ENCODE assay signal across 12 cellular contexts in the genomic region with DNA sequence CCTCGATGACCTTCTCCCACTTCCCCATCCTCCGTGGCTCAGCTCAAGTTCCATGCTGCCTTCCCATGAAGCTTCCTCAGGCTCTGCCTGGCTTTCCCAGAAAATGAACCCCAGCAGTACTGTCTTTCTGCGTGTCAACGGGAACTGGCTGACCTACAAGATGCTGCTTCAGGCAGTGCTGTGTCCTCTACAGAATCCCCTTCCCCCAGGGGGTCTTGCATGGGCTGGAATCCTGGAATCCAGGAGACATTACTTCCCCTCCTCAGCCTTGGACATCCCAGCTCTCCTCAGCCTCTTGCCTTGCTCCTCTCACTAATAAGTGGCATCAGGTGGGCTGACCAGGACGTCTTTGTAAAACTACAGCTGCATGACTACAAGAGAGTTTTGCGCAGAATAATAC. TPM values are rescaled to one million over a fixed set of nuclear protein-coding genes. Genes with fewer than 3 reads are reported as not detected.
A peak's percentile ranks its signal among the peaks of the same experiment; 100 is the strongest.
DNase-seq lines count a peak whose midpoint lies in the region; ATAC-seq and TF ChIP-seq lines count a peak whose summit lies in the region.
"Had no signal": no experiment of that assay in that cellular context is flagged by ENCODE, and none has a peak within 500 bp of the region (broad histone marks: within the 10 kb centered on the region; RNA-seq: fewer than 3 reads in every experiment).

No MANE protein-coding gene starts in this region.

- H3K23ac ChIP-seq in trophoblast cell (ENCODE audit: low read length): no peak overlapping the region

- H2BK120ac ChIP-seq in trophoblast cell (ENCODE audit: insufficient read depth, low read length, poor library complexity): no peak overlapping the region

- TF ChIP-seq EP300 in gastroesophageal sphincter (IDR thresholded peaks at IDR 0.05): no peak

- DNase-seq in CD8-positive, alpha-beta memory T cell: no peak
- DNase-seq in OCI-LY7 (ENCODE audit: low spot score) (no peak), trophoblast cell (no peak), GM19238 (ENCODE audit: insufficient read length, low spot score) (no peak), GDM1 (lab: John Stamatoyannopoulos, UW) (no peak), left lobe of liver (ENCODE audit: low spot score) (no peak), NOMO-1 treated with DMSO at 0.1 percent for 48 hours (lab: John Stamatoyannopoulos, UW; ENCODE audit: unreplicated experiment) (no peak)
- DNase-seq: activated CD8-positive, alpha-beta memory T cell treated with anti-CD3 and anti-CD28 coated beads for 24 hours; DND-41; midbrain; NCI-H2081 had no signal

- intact Hi-C loops in OCI-LY7 (cut with micrococcal nuclease; ENCODE audit: unreplicated experiment): loop anchor here (2.0 to 5.0 kb wide), 2 partner anchors 18 to 424 kb away; no protein-coding TSS in a partner anchor

- POLR2A ChIA-PET in CD8-positive, alpha-beta memory T cell (lab: Charles Lee): no interaction called here
- POLR2A ChIA-PET in OCI-LY7 (lab: Charles Lee): interaction anchor here (1.1 to 1.4 kb wide), 2 partner anchors 9 to 13 kb away, joined by 3 to 4 read pairs; a partner anchor contains a TSS

- H3K9ac ChIP-seq in trophoblast cell (ENCODE audit: low read length): no peak overlapping the region

- H2BK12ac ChIP-seq in trophoblast cell (ENCODE audit: low read length): no peak overlapping the region

- H2BK5ac ChIP-seq in trophoblast cell (ENCODE audit: low read depth, low read length, poor library complexity): no peak overlapping the region

- TF ChIP-seq CTCF in OCI-LY7 (conservative IDR thresholded peaks at IDR 0.05; ENCODE audit: low read length): no peak
- no peak for TF ChIP-seq CTCF in gastroesophageal sphincter (IDR thresholded peaks at IDR 0.05)

- H3K4me3 ChIP-seq in CD8-positive, alpha-beta memory T cell (ENCODE audit: low read length): no peak overlapping the region
- H3K4me3 ChIP-seq in OCI-LY7 (ENCODE audit: low read depth, low read length, poor library complexity, severe bottlenecking): peak overlapping the region; percentile 56
- H3K4me3 ChIP-seq in gastroesophageal sphincter: no peak overlapping the region
- no peak overlapping the region for H3K4me3 ChIP-seq in trophoblast cell (ENCODE audit: low read depth, low read length)

- H3K36me3 Mint-ChIP-seq in CD8-positive, alpha-beta memory T cell: peaks cover 0 to 64% (median 6%) of the 10 kb centered on the region in 3 donors

- no peak overlapping the region for H4K8ac ChIP-seq in trophoblast cell (ENCODE audit: low read depth, low read length)

- H3K9me3 Mint-ChIP-seq in CD8-positive, alpha-beta memory T cell: no peaks in the 10 kb centered on the region

- ATAC-seq in gastroesophageal sphincter (no peak), left lobe of liver (no peak)

- no peaks in the 10 kb centered on the region for H3K27me3 Mint-ChIP-seq in CD8-positive, alpha-beta memory T cell

- H3K4me3 Mint-ChIP-seq in CD8-positive, alpha-beta memory T cell: peak overlapping the region; percentile 47 to 78 (median 66)

- peak overlapping the region in 7 of 8 donors; percentile 70 to 86 (median 82) for H3K27ac Mint-ChIP-seq in CD8-positive, alpha-beta memory T cell

- H3K9me2 ChIP-seq in OCI-LY7 (ENCODE audit: insufficient read depth, low read length): no peaks in the 10 kb centered on the region

- H3K4me1 ChIP-seq in CD8-positive, alpha-beta memory T cell (ENCODE audit: insufficient read depth, low read length): peaks cover 81% of the 10 kb centered on the region
- H3K4me1 ChIP-seq in OCI-LY7 (ENCODE audit: insufficient read depth, low read length, poor library complexity, severe bottlenecking) (peaks cover 87% of the 10 kb centered on the region), gastroesophageal sphincter (peaks cover 10 to 98% (median 65%) of the 10 kb centered on the region in 3 donors), trophoblast cell (ENCODE audit: control insufficient read depth in 1 of 2, insufficient read depth in 2 of 2, low read length in 2 of 2) (peaks cover 40 to 45% of the 10 kb centered on the region in 2 experiments)

- no peak overlapping the region for H4K12ac ChIP-seq in trophoblast cell (ENCODE audit: low read depth, low read length)

- peaks cover 100% of the 10 kb centered on the region for H3K79me2 ChIP-seq in OCI-LY7 (ENCODE audit: insufficient read depth, low read depth, low read length)
- peaks cover 26% of the 10 kb centered on the region for H3K79me2 ChIP-seq in trophoblast cell (ENCODE audit: control insufficient read depth, insufficient read depth, low read length, poor library complexity)

- no peak overlapping the region for H2AK5ac ChIP-seq in trophoblast cell (ENCODE audit: low read length)

- H4K91ac ChIP-seq in trophoblast cell (ENCODE audit: low read depth, low read length): no peak overlapping the region

- peak overlapping the region; percentile 1 for H3K4ac ChIP-seq in trophoblast cell (ENCODE audit: low read depth, low read length)

- no peaks in the 10 kb centered on the region for H3K36me3 ChIP-seq in CD8-positive, alpha-beta memory T cell (ENCODE audit: insufficient read depth, low read length)
- H3K36me3 ChIP-seq in OCI-LY7 (ENCODE audit: insufficient read depth, low read length) (peaks cover 92% of the 10 kb centered on the region), gastroesophageal sphincter (no peaks in the 10 kb centered on the region), trophoblast cell (ENCODE audit: control insufficient read depth in 1 of 2, insufficient read depth in 2 of 2, low read length in 2 of 2) (peaks cover 0 to 4% of the 10 kb centered on the region in 2 experiments)

- peaks cover 11% of the 10 kb centered on the region for H3K79me1 ChIP-seq in trophoblast cell (ENCODE audit: low read length)

- H2AFZ ChIP-seq in OCI-LY7 (ENCODE audit: low read length) (no peak overlapping the region), trophoblast cell (ENCODE audit: insufficient read depth, low read length, poor library complexity) (no peak overlapping the region)

- H3K27ac ChIP-seq in CD8-positive, alpha-beta memory T cell (ENCODE audit: low read depth, low read length): no peak overlapping the region
- H3K27ac ChIP-seq in OCI-LY7 (ENCODE audit: low read depth, low read length, poor library complexity, severe bottlenecking) (peak overlapping the region; percentile 87), gastroesophageal sphincter (peak overlapping the region; percentile 26 to 71 (median 54)), trophoblast cell (ENCODE audit: low read depth, low read length) (peak overlapping the region; percentile 5)

- H3K4me2 ChIP-seq in OCI-LY7 (ENCODE audit: low read length): peak overlapping the region; percentile 88
- H3K4me2 ChIP-seq in trophoblast cell (ENCODE audit: low read length): peak overlapping the region; percentile 21

- CTCF ChIA-PET in CD8-positive, alpha-beta memory T cell (lab: Charles Lee): interaction anchor here (2.3 kb wide), 1 partner anchor 17 kb away, joined by 6 read pairs; no protein-coding TSS in a partner anchor
- CTCF ChIA-PET in OCI-LY7 (lab: Charles Lee; ENCODE audit: unreplicated experiment): interaction anchor here (0.8 kb wide), 1 partner anchor 47 kb away, joined by 3 read pairs; no protein-coding TSS in a partner anchor

- 50 to 60% methylated on average over 1 to 6 of the region's 6 CpGs for WGBS in gastroesophageal sphincter (ENCODE audit: low coverage in 1 of 2), 2 donors
- WGBS in trophoblast cell (ENCODE audit: extremely low coverage, insufficient coverage, insufficient read length): no CpG with 5 or more reads among the region's 6 CpGs

- no TSS peak for BruUV-seq in OCI-LY7 (replicated peaks; lab: Mats Ljungman, UMichigan)

- no peak overlapping the region for H3K18ac ChIP-seq in trophoblast cell (ENCODE audit: low read length)

- H4K20me1 ChIP-seq in OCI-LY7 (ENCODE audit: insufficient read depth, low read length): peaks cover 46% of the 10 kb centered on the region

- TF ChIP-seq POLR2A in gastroesophageal sphincter (IDR thresholded peaks at IDR 0.05): no peak

- no peaks in the 10 kb centered on the region for H3K27me3 ChIP-seq in CD8-positive, alpha-beta memory T cell (ENCODE audit: insufficient read depth, low read length, poor library complexity, severe bottlenecking)
- H3K27me3 ChIP-seq in gastroesophageal sphincter (no peaks in the 10 kb centered on the region), trophoblast cell (ENCODE audit: insufficient read depth, low read length) (no peaks in the 10 kb centered on the region)

- peaks cover 82 to 90% (median 86%) of the 10 kb centered on the region in 3 donors for H3K4me1 Mint-ChIP-seq in CD8-positive, alpha-beta memory T cell

- no peaks in the 10 kb centered on the region for H3K9me3 ChIP-seq in CD8-positive, alpha-beta memory T cell (ENCODE audit: low read length)
- H3K9me3 ChIP-seq in OCI-LY7 (ENCODE audit: low read length) (no peaks in the 10 kb centered on the region), gastroesophageal sphincter (no peaks in the 10 kb centered on the region), trophoblast cell (ENCODE audit: insufficient read depth, low read depth, low read length) (no peaks in the 10 kb centered on the region)

- H3K14ac ChIP-seq in trophoblast cell (ENCODE audit: low read length): no peak overlapping the region

RNA-seq across cellular contexts. Expression of a gene that starts 5.4 kb away (rescaled TPM):
- 10 to 100 TPM; 56.4 to 59.8 TPM for total RNA-seq in CD8-positive, alpha-beta memory T cell
- polyA plus RNA-seq in CD8-positive, alpha-beta memory T cell: 114 TPM
- 74.9 and 102 TPM in 2 replicates for total RNA-seq in OCI-LY7 (2014; rRNA removed; shearing (Covaris generic))
- total RNA-seq in OCI-LY7 (2022) (107 and 116 TPM in 2 replicates), gastroesophageal sphincter (10 to 100 TPM; 14.3 to 52.2 (median 42.0) TPM), left lobe of liver (19.3 TPM)
- polyA plus RNA-seq in trophoblast cell (2013): 47.9 and 48.1 TPM in 2 replicates

RNA-seq across cellular contexts. Expression of a gene that starts 8.3 kb away (rescaled TPM):
- 10 to 100 TPM; 76.2 to 83.5 TPM for total RNA-seq in CD8-positive, alpha-beta memory T cell
- 12.8 TPM for polyA plus RNA-seq in CD8-positive, alpha-beta memory T cell
- total RNA-seq in OCI-LY7 (2014; rRNA removed; shearing (Covaris generic)): 53.3 and 74.9 TPM in 2 replicates
- total RNA-seq in OCI-LY7 (2022): 129 and 149 TPM in 2 replicates
- 10 to 100 TPM; 12.3 to 23.2 (median 20.4) TPM for total RNA-seq in gastroesophageal sphincter
- 18.1 and 18.9 TPM in 2 replicates for polyA plus RNA-seq in trophoblast cell (2013)
- total RNA-seq in left lobe of liver: 12.2 TPM
